Comparison of ENCODE assay signal across 1 cellular context in genomic region chr6:161031721-161032495, GRCh38.
TF ChIP-seq lines count a peak whose summit lies in the region.

No MANE protein-coding gene starts in this region.

TF ChIP-seq in GM12878, 131 proteins besides CTCF, POLR2A, EP300 and RAD21 (continued from another document):
- TF ChIP-seq RELB (IDR thresholded peaks at IDR 0.05; ENCODE audit: low read depth) (no peak), CHD2 (IDR thresholded peaks at IDR 0.05; ENCODE audit: borderline replicate concordance, low read depth, low read length) (no peak), TCF12 (IDR thresholded peaks at IDR 0.05; ENCODE audit: low read depth, low read length) (no peak), CHD1 (IDR thresholded peaks at IDR 0.05; ENCODE audit: low read depth, low read length) (no peak), CBX5 (IDR thresholded peaks at IDR 0.05; ENCODE audit: low read depth) (no peak), CUX1 (IDR thresholded peaks at IDR 0.05; ENCODE audit: insufficient replicate concordance, low read depth, low read length) (no peak), FOS (IDR thresholded peaks at IDR 0.05; ENCODE audit: borderline replicate concordance, extremely low read depth, insufficient read length) (no peak), SIX5 (IDR thresholded peaks at IDR 0.05; ENCODE audit: low read depth, low read length, severe bottlenecking) (no peak), EED (IDR thresholded peaks at IDR 0.05; ENCODE audit: low read depth) (no peak), HCFC1 (IDR thresholded peaks at IDR 0.05; ENCODE audit: low read length) (no peak), JUNB (IDR thresholded peaks at IDR 0.05) (no peak), PAX8 (IDR thresholded peaks at IDR 0.05) (no peak), NFIC (IDR thresholded peaks at IDR 0.05; ENCODE audit: low read depth, low read length) (no peak), HSF1 (IDR thresholded peaks at IDR 0.05; ENCODE audit: low read depth, low read length) (no peak)
